Comparison of ENCODE assay signal across 30 cellular contexts in genomic region chr3:8457039-8457438, GRCh38. TPM values are rescaled to one million over a fixed set of nuclear protein-coding genes. Genes with fewer than 3 reads are reported as not detected.
DNase-seq lines count a peak whose midpoint lies in the region; ATAC-seq, FAIRE-seq and TF ChIP-seq lines count a peak whose summit lies in the region.
"Had no signal": no experiment of that assay in that cellular context is flagged by ENCODE, and none has a peak within 500 bp of the region (broad histone marks: within the 10 kb centered on the region; RNA-seq: fewer than 3 reads in every experiment).

No MANE protein-coding gene starts in this region.

- CTCF ChIA-PET in MCF 10A (lab: Yijun Ruan, JAX) = interaction anchor here (0.6 to 1.7 kb wide), 3 partner anchors 9 to 40 kb away, joined by 3 to 6 read pairs (median 3); no protein-coding TSS in a partner anchor

- no peak for TF ChIP-seq CTCF in breast epithelium (IDR thresholded peaks at IDR 0.05)
- TF ChIP-seq CTCF in MCF 10A (IDR thresholded peaks at IDR 0.05; ENCODE audit: unreplicated experiment) = no peak
- TF ChIP-seq CTCF in astrocyte (IDR thresholded peaks at IDR 0.05; ENCODE audit: insufficient read depth, low read depth, low read length) = no peak
- no peak for TF ChIP-seq CTCF in tibial artery (IDR thresholded peaks at IDR 0.05)

- H3K4me2 ChIP-seq in astrocyte (ENCODE audit: low read length) = no peak overlapping the region
- H3K4me2 ChIP-seq: BLaER1, smooth muscle cell had no signal

- H3K27ac Mint-ChIP-seq in MCF 10A (ENCODE audit: low read depth, unreplicated experiment) (no peak overlapping the region), astrocyte (ENCODE audit: unreplicated experiment) (no peak overlapping the region)
- H3K27ac Mint-ChIP-seq: activated CD8-positive, alpha-beta T cell treated with anti-CD3 and anti-CD28 coated beads for 36 hours; dendritic cell treated with granulocyte-macrophage colony-stimulating factor and Interleukin-4, amounts not matched to agents 40 ng/mL and 50 ng/mL, for 4 days; memory B cell; T-helper 1 cell treated with Interleukin-12 subunit alpha and Interleukin-12 subunit beta and Interleukin-4 antibody, amounts not matched to agents 30 μg/mL and 1 μg/mL, for 36 hours had no signal

- H3K4me1 ChIP-seq in breast epithelium (no peaks in the 10 kb centered on the region), astrocyte (ENCODE audit: insufficient read depth, low read length) (peaks cover 37% of the 10 kb centered on the region), tibial artery (peaks cover 0 to 83% (median 53%) of the 10 kb centered on the region in 4 donors)
- H3K4me1 ChIP-seq: BLaER1 had no signal

- H3K4me3 ChIP-seq in breast epithelium (no peak overlapping the region), astrocyte (ENCODE audit: insufficient read depth, low read depth, low read length) (no peak overlapping the region), tibial artery (no peak overlapping the region)
- H3K4me3 ChIP-seq: BLaER1, cardiac muscle cell, heart left ventricle, K562, smooth muscle cell had no signal

- H3K9ac ChIP-seq in astrocyte (ENCODE audit: low read length) = no peak overlapping the region
- H3K9ac ChIP-seq: BLaER1 had no signal

- H3K36me3 ChIP-seq in breast epithelium = no peaks in the 10 kb centered on the region
- H3K36me3 ChIP-seq in astrocyte (ENCODE audit: insufficient read depth, low read length) = no peaks in the 10 kb centered on the region
- H3K36me3 ChIP-seq in tibial artery = no peaks in the 10 kb centered on the region
- H3K36me3 ChIP-seq: BLaER1, cardiac muscle cell, heart left ventricle had no signal

- TF ChIP-seq POLR2A in breast epithelium (IDR thresholded peaks at IDR 0.05) = no peak

- no peaks in the 10 kb centered on the region for H3K79me2 ChIP-seq in astrocyte (ENCODE audit: insufficient read depth, low read length)

- no peaks in the 10 kb centered on the region for H4K20me1 ChIP-seq in astrocyte (ENCODE audit: insufficient read depth, low read length)
- H4K20me1 ChIP-seq: BLaER1 had no signal

- DNase-seq in breast epithelium (ENCODE audit: low spot score in 2 of 2) (no peak), MCF 10A (ENCODE audit: unreplicated experiment) (no peak), astrocyte (ENCODE audit: low read depth) (peak; percentile 69), foreskin melanocyte (peak; percentile 23), tibial artery (no peak), GM19239 (ENCODE audit: insufficient read length, low spot score) (no peak)
- no peak for DNase-seq in stimulated activated naive CD4-positive, alpha-beta T cell (lab: John Stamatoyannopoulos, UW)
- DNase-seq: activated CD4-positive, alpha-beta T cell treated with anti-CD3 and anti-CD28 coated beads for 1 hour; activated CD8-positive, alpha-beta T cell treated with anti-CD3 and anti-CD28 coated beads for 36 hours; activated gamma-delta T cell treated with Interleukin-2 at 50 U/mL for 16 hours; activated T-cell treated with anti-CD3 and anti-CD28 coated beads for 4 hours; H9; heart left ventricle; left cardiac atrium; MM.1S; NCI-H1436 treated with DMSO at 0.1 percent for 48 hours; NK-92 treated with Interleukin-12 subunit alpha and Interleukin-12 subunit beta, amount 100 ng/mL, for 24 hours; nucleus accumbens; stimulated activated CD4-positive, alpha-beta T cell treated with anti-CD3 and anti-CD28 coated beads, Interleukin-2, amount 100 ng/mL, for 24 hours had no signal

- H3K27me3 ChIP-seq in breast epithelium (no peaks in the 10 kb centered on the region), astrocyte (ENCODE audit: insufficient read depth, low read length) (no peaks in the 10 kb centered on the region), tibial artery (no peaks in the 10 kb centered on the region)
- H3K27me3 ChIP-seq: BLaER1, cardiac muscle cell, heart left ventricle had no signal

- POLR2A ChIA-PET in MCF 10A (lab: Yijun Ruan, JAX) = no interaction called here

- peak overlapping the region; percentile 43 to 64 for H3K27ac ChIP-seq in breast epithelium
- peak overlapping the region; percentile 94 for H3K27ac ChIP-seq in astrocyte (ENCODE audit: low read depth, low read length)
- peak overlapping the region; percentile 84 to 91 for H3K27ac ChIP-seq in tibial artery
- H3K27ac ChIP-seq: BLaER1, cardiac muscle cell, heart left ventricle had no signal

- H3K27me3 Mint-ChIP-seq in MCF 10A (ENCODE audit: insufficient read depth, unreplicated experiment) (no peaks in the 10 kb centered on the region), astrocyte (ENCODE audit: low read depth, unreplicated experiment) (no peaks in the 10 kb centered on the region)

- H3K9me3 ChIP-seq in breast epithelium = no peaks in the 10 kb centered on the region
- no peaks in the 10 kb centered on the region for H3K9me3 ChIP-seq in astrocyte (ENCODE audit: insufficient read depth, low read depth, low read length)
- H3K9me3 ChIP-seq in tibial artery = no peaks in the 10 kb centered on the region
- H3K9me3 ChIP-seq: BLaER1, heart left ventricle had no signal

- H3K4me3 Mint-ChIP-seq in MCF 10A (ENCODE audit: unreplicated experiment) = no peak overlapping the region
- H3K4me3 Mint-ChIP-seq in astrocyte (ENCODE audit: unreplicated experiment) = no peak overlapping the region
- H3K4me3 Mint-ChIP-seq: activated CD8-positive, alpha-beta T cell treated with anti-CD3 and anti-CD28 coated beads for 36 hours; dendritic cell treated with granulocyte-macrophage colony-stimulating factor and Interleukin-4, amounts not matched to agents 40 ng/mL and 50 ng/mL, for 4 days; H9; memory B cell; T-helper 1 cell treated with Interleukin-12 subunit alpha and Interleukin-12 subunit beta and Interleukin-4 antibody, amounts not matched to agents 30 μg/mL and 1 μg/mL, for 36 hours had no signal

- intact Hi-C loops in breast epithelium (cut with DNase I; ENCODE audit: low total_unique reads) = no loop called here
- intact Hi-C loops in MCF 10A (cut with micrococcal nuclease) = no loop called here
- intact Hi-C loops in tibial artery (cut with DNase I; ENCODE audit: low total_unique reads) = loop anchor here (10.0 kb wide), 1 partner anchor 48 kb away; the partner anchor contains the start of gene LMCD1

- ATAC-seq in HG02571 (IDR thresholded peaks at IDR 0.05; ENCODE audit: unreplicated experiment) = no peak
- ATAC-seq: activated CD8-positive, alpha-beta T cell treated with anti-CD3 and anti-CD28 coated beads for 36 hours; heart left ventricle; K562; left cardiac atrium; Panc1 had no signal

- H3K36me3 Mint-ChIP-seq in MCF 10A (ENCODE audit: insufficient read depth, unreplicated experiment) (no peaks in the 10 kb centered on the region), astrocyte (ENCODE audit: low read depth, unreplicated experiment) (no peaks in the 10 kb centered on the region)
- H3K36me3 Mint-ChIP-seq: memory B cell had no signal

- no peak overlapping the region for H2AFZ ChIP-seq in astrocyte (ENCODE audit: low read depth, low read length)

- FAIRE-seq in astrocyte (lab: Jason Lieb, UNC) (no peak), GM19239 (lab: Jason Lieb, UNC) (no peak)
- FAIRE-seq: A204.1, K562, urothelium cell line had no signal

- H3K4me1 Mint-ChIP-seq in MCF 10A (ENCODE audit: insufficient read depth, unreplicated experiment) = peaks cover 8% of the 10 kb centered on the region
- H3K4me1 Mint-ChIP-seq in astrocyte (ENCODE audit: low read depth, unreplicated experiment) = peaks cover 31% of the 10 kb centered on the region
- H3K4me1 Mint-ChIP-seq: memory B cell had no signal

- H3K9me3 Mint-ChIP-seq in MCF 10A (ENCODE audit: unreplicated experiment) = no peaks in the 10 kb centered on the region
- peaks cover 2% of the 10 kb centered on the region for H3K9me3 Mint-ChIP-seq in astrocyte (ENCODE audit: unreplicated experiment)
- H3K9me3 Mint-ChIP-seq: activated CD8-positive, alpha-beta T cell treated with anti-CD3 and anti-CD28 coated beads for 36 hours; dendritic cell treated with granulocyte-macrophage colony-stimulating factor and Interleukin-4, amounts not matched to agents 40 ng/mL and 50 ng/mL, for 4 days; H9; memory B cell; T-helper 1 cell treated with Interleukin-12 subunit alpha and Interleukin-12 subunit beta and Interleukin-4 antibody, amounts not matched to agents 30 μg/mL and 1 μg/mL, for 36 hours had no signal

- BruUV-seq in MCF 10A (replicated peaks; lab: Mats Ljungman, UMichigan) = no TSS peak

RNA-seq across cellular contexts. Expression of gene LMCD1, which starts 44.6 kb away (rescaled TPM):
- total RNA-seq in breast epithelium (100 to 1,000 TPM in 2 of 3 donors, 10 to 100 TPM in 1; 53.0 to 228 (median 105) TPM), MCF 10A (2022) (0.63 and 0.83 TPM in 2 replicates), astrocyte (374 and 437 TPM in 2 replicates)
- total RNA-seq: K562 had no signal

Comparison
In these comparisons a context has a peak if more than half of its experiments do, and no peak if none do; other contexts are left out.
1. RNA of gene LMCD1, which starts 44.6 kb away (total RNA-seq): 374 to 437 TPM in astrocyte and 53.0 to 228 TPM in breast epithelium; 0.63 to 0.83 TPM in MCF 10A; every median in the first group is over 10 times any median in the second.
2. DNase-seq: peak in astrocyte (single experiment) and foreskin melanocyte (single experiment); none in breast epithelium (0 of 2), MCF 10A (single experiment), tibial artery (0 of 2), stimulated activated naive CD4-positive, alpha-beta T cell (0 of 6) and GM19239 (single experiment).
3. Peak in every context shown above with its lines, with median percentiles within 50 percentile points of each other: H3K27ac ChIP-seq.